In the genomic region with DNA sequence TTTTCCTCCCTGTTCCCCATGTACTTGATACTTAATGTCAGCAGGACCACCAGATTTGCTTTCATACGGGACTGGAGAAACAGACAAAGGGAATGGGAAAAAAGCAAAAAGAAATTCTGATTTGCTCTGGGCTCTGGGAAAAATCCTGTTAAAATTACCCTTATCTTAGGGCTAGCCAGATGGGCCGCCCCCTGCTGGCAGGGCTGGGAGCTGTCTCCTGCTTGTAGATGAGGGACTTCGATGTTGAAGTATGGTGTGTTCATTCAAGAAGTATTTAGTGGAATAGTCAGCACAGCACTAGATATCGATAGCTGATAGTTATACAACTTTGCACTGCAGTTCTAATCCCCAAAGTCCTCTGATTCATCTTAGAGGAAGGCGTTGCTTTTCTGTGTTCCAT, we compare ENCODE assay signal across 8 cellular contexts. TPM values are rescaled to one million over a fixed set of nuclear protein-coding genes. Genes with fewer than 3 reads are reported as not detected.
DNase-seq lines count a peak whose midpoint lies in the region; ATAC-seq, FAIRE-seq and TF ChIP-seq lines count a peak whose summit lies in the region.

No MANE protein-coding gene starts in this region.

- H2AFZ ChIP-seq in SU-DHL-6 (ENCODE audit: low read depth, low read length, severe bottlenecking) (no peak overlapping the region), astrocyte (ENCODE audit: low read depth, low read length) (no peak overlapping the region)

- H3K4me3 Mint-ChIP-seq in natural killer cell = no peak overlapping the region
- H3K4me3 Mint-ChIP-seq in natural killer cell treated with Interleukin-12 subunit alpha and Interleukin-12 subunit beta and Interleukin-15 and Interleukin-18, amount 100 ng/mL, for 72 hours = no peak overlapping the region
- H3K4me3 Mint-ChIP-seq in astrocyte (ENCODE audit: unreplicated experiment) = no peak overlapping the region

- no peaks in the 10 kb centered on the region for H4K20me1 ChIP-seq in SU-DHL-6 (ENCODE audit: low read depth, low read length)
- H4K20me1 ChIP-seq in astrocyte (ENCODE audit: insufficient read depth, low read length) = no peaks in the 10 kb centered on the region

- H3K4me1 Mint-ChIP-seq in natural killer cell = peaks cover 13% of the 10 kb centered on the region in 2 donors
- H3K4me1 Mint-ChIP-seq in natural killer cell treated with Interleukin-12 subunit alpha and Interleukin-12 subunit beta and Interleukin-15 and Interleukin-18, amount 100 ng/mL, for 72 hours (ENCODE audit: low read depth in 2 of 2) = peaks cover 10 to 14% of the 10 kb centered on the region in 2 donors
- no peaks in the 10 kb centered on the region for H3K4me1 Mint-ChIP-seq in astrocyte (ENCODE audit: low read depth, unreplicated experiment)

- H3K9me3 ChIP-seq in SU-DHL-6 (ENCODE audit: insufficient read depth, low read length) = no peaks in the 10 kb centered on the region
- H3K9me3 ChIP-seq in astrocyte (ENCODE audit: insufficient read depth, low read depth, low read length) = no peaks in the 10 kb centered on the region
- no peaks in the 10 kb centered on the region for H3K9me3 ChIP-seq in kidney (ENCODE audit: control insufficient read depth in 1 of 2, low read length in 2 of 2)

- H3K27me3 Mint-ChIP-seq in natural killer cell (ENCODE audit: low read depth in 2 of 2) (no peaks in the 10 kb centered on the region), astrocyte (ENCODE audit: low read depth, unreplicated experiment) (no peaks in the 10 kb centered on the region)
- no peaks in the 10 kb centered on the region for H3K27me3 Mint-ChIP-seq in natural killer cell treated with Interleukin-12 subunit alpha and Interleukin-12 subunit beta and Interleukin-15 and Interleukin-18, amount 100 ng/mL, for 72 hours

- intact Hi-C loops in natural killer cell (cut with micrococcal nuclease) = loop anchor here (1.0 to 10.0 kb wide), 2 partner anchors 103 to 423 kb away; no protein-coding TSS in a partner anchor
- intact Hi-C loops in kidney (cut with DNase I) = no loop called here

- no peaks in the 10 kb centered on the region for H3K4me1 ChIP-seq in astrocyte (ENCODE audit: insufficient read depth, low read length)
- H3K4me1 ChIP-seq in kidney (ENCODE audit: control insufficient read depth in 1 of 2, insufficient read depth in 1 of 2, low read depth in 1 of 2, low read length in 2 of 2) = no peaks in the 10 kb centered on the region

- no peaks in the 10 kb centered on the region for H3K27me3 ChIP-seq in SU-DHL-6 (ENCODE audit: low read length)
- H3K27me3 ChIP-seq in astrocyte (ENCODE audit: insufficient read depth, low read length) = no peaks in the 10 kb centered on the region

- no peak for ATAC-seq in natural killer cell
- no peak for ATAC-seq in natural killer cell treated with Interleukin-12 subunit alpha and Interleukin-12 subunit beta and Interleukin-15 and Interleukin-18, amount 100 ng/mL, for 72 hours

- H3K9ac ChIP-seq in SU-DHL-6 (ENCODE audit: low read length) (no peak overlapping the region), astrocyte (ENCODE audit: low read length) (no peak overlapping the region), kidney (ENCODE audit: low read length in 2 of 2) (no peak overlapping the region)

- H3K4me2 ChIP-seq in SU-DHL-6 (ENCODE audit: low read depth, low read length, poor library complexity, severe bottlenecking) (no peak overlapping the region), astrocyte (ENCODE audit: low read length) (no peak overlapping the region)

- TF ChIP-seq CTCF in natural killer cell (IDR thresholded peaks at IDR 0.05) (peak; percentile 69), SU-DHL-6 (IDR thresholded peaks at IDR 0.05; ENCODE audit: insufficient read depth, low read length, poor library complexity, severe bottlenecking) (peak; percentile 44), astrocyte (IDR thresholded peaks at IDR 0.05; ENCODE audit: insufficient read depth, low read depth, low read length) (peak; percentile 48), kidney (IDR thresholded peaks at IDR 0.05; ENCODE audit: borderline replicate concordance, extremely low read depth, insufficient read depth) (peak; percentile 43)

- H3K27ac Mint-ChIP-seq in natural killer cell (no peak overlapping the region), astrocyte (ENCODE audit: unreplicated experiment) (no peak overlapping the region)
- no peak overlapping the region for H3K27ac Mint-ChIP-seq in natural killer cell treated with Interleukin-12 subunit alpha and Interleukin-12 subunit beta and Interleukin-15 and Interleukin-18, amount 100 ng/mL, for 72 hours

- H3K27ac ChIP-seq in SU-DHL-6 (ENCODE audit: low read depth, low read length) (no peak overlapping the region), astrocyte (ENCODE audit: low read depth, low read length) (no peak overlapping the region), kidney (ENCODE audit: low read depth in 2 of 2, low read length in 2 of 2) (no peak overlapping the region)

- no peaks in the 10 kb centered on the region for H3F3A ChIP-seq in SU-DHL-6 (ENCODE audit: insufficient read depth)

- no peaks in the 10 kb centered on the region for H3K36me3 Mint-ChIP-seq in natural killer cell
- H3K36me3 Mint-ChIP-seq in natural killer cell treated with Interleukin-12 subunit alpha and Interleukin-12 subunit beta and Interleukin-15 and Interleukin-18, amount 100 ng/mL, for 72 hours = no peaks in the 10 kb centered on the region
- H3K36me3 Mint-ChIP-seq in astrocyte (ENCODE audit: low read depth, unreplicated experiment) = peaks cover 15% of the 10 kb centered on the region

- no peak overlapping the region for H3K4me3 ChIP-seq in SU-DHL-6 (ENCODE audit: insufficient read depth, low read length, poor library complexity, severe bottlenecking)
- no peak overlapping the region for H3K4me3 ChIP-seq in astrocyte (ENCODE audit: insufficient read depth, low read depth, low read length)
- no peak overlapping the region for H3K4me3 ChIP-seq in kidney (ENCODE audit: low read length in 2 of 2)

- H3K36me3 ChIP-seq in SU-DHL-6 (ENCODE audit: low read length) = no peaks in the 10 kb centered on the region
- H3K36me3 ChIP-seq in astrocyte (ENCODE audit: insufficient read depth, low read length) = no peaks in the 10 kb centered on the region
- peaks cover 12 to 26% of the 10 kb centered on the region in 2 donors for H3K36me3 ChIP-seq in kidney (ENCODE audit: control insufficient read depth in 1 of 2, insufficient read depth in 2 of 2, low read length in 2 of 2)

- DNase-seq in natural killer cell = peak; percentile 37
- no peak for DNase-seq in natural killer cell treated with Interleukin-12 subunit alpha and Interleukin-12 subunit beta and Interleukin-15 and Interleukin-18, amount 100 ng/mL, for 72 hours (ENCODE audit: low spot score)
- DNase-seq in astrocyte (ENCODE audit: low read depth) = no peak
- no peak for DNase-seq in kidney
- peak in 2 of 3 donors; percentile 18 to 33 for DNase-seq in stimulated activated CD4-positive, alpha-beta T cell treated with anti-CD3 and anti-CD28 coated beads, TNF-alpha, amount 100 ng/mL, for 48 hours (ENCODE audit: low read depth in 3 of 3)
- no peak for DNase-seq in NK-92 (lab: John Stamatoyannopoulos, UW; ENCODE audit: unreplicated experiment)
- no peak for DNase-seq in GDM1 (lab: John Stamatoyannopoulos, UW)

- H3K79me2 ChIP-seq in SU-DHL-6 (ENCODE audit: insufficient read depth, low read length) (no peaks in the 10 kb centered on the region), astrocyte (ENCODE audit: insufficient read depth, low read length) (no peaks in the 10 kb centered on the region)

- H3K9me3 Mint-ChIP-seq in natural killer cell (no peaks in the 10 kb centered on the region), astrocyte (ENCODE audit: unreplicated experiment) (no peaks in the 10 kb centered on the region)
- H3K9me3 Mint-ChIP-seq in natural killer cell treated with Interleukin-12 subunit alpha and Interleukin-12 subunit beta and Interleukin-15 and Interleukin-18, amount 100 ng/mL, for 72 hours = no peaks in the 10 kb centered on the region

- FAIRE-seq in astrocyte (lab: Jason Lieb, UNC) = peak; percentile 95
- no peak for FAIRE-seq in kidney (lab: Jason Lieb, UNC)

- H3K9me2 ChIP-seq in SU-DHL-6 (replicated peaks; ENCODE audit: insufficient read depth, low read length) = no peaks in the 10 kb centered on the region

RNA-seq across cellular contexts. Expression of a gene that starts 45.8 kb away (rescaled TPM):
- total RNA-seq in natural killer cell (10 to 100 TPM in 1 of 3 donors, 1 to 10 TPM in 2; 6.5 to 10.5 (median 9.9) TPM), astrocyte (20.0 and 22.3 TPM in 2 replicates), kidney (14.1 TPM)
- total RNA-seq in natural killer cell treated with Interleukin-12 subunit alpha and Interleukin-12 subunit beta and Interleukin-15 and Interleukin-18, amount 100 ng/mL, for 72 hours = 10 to 100 TPM in 1 of 2 donors, 1 to 10 TPM in 1; 9.9 to 18.8 TPM
- 3.9 TPM for polyA plus RNA-seq in kidney (ENCODE audit: insufficient read depth, low read depth, low replicate concordance)

Comparison
In these comparisons a context has a peak if more than half of its experiments do, and no peak if none do; other contexts are left out.
1. DNase-seq: peak in natural killer cell (single experiment) and stimulated activated CD4-positive, alpha-beta T cell treated with anti-CD3 and anti-CD28 coated beads, TNF-alpha, amount 100 ng/mL, for 48 hours (2 of 3); none in natural killer cell treated with Interleukin-12 subunit alpha and Interleukin-12 subunit beta and Interleukin-15 and Interleukin-18, amount 100 ng/mL, for 72 hours (single experiment), astrocyte (single experiment), kidney (single experiment), NK-92 (single experiment) and GDM1 (single experiment).
2. Peak in every context shown above with its lines, with median percentiles within 50 percentile points of each other: CTCF ChIP-seq.